In the genomic region with DNA sequence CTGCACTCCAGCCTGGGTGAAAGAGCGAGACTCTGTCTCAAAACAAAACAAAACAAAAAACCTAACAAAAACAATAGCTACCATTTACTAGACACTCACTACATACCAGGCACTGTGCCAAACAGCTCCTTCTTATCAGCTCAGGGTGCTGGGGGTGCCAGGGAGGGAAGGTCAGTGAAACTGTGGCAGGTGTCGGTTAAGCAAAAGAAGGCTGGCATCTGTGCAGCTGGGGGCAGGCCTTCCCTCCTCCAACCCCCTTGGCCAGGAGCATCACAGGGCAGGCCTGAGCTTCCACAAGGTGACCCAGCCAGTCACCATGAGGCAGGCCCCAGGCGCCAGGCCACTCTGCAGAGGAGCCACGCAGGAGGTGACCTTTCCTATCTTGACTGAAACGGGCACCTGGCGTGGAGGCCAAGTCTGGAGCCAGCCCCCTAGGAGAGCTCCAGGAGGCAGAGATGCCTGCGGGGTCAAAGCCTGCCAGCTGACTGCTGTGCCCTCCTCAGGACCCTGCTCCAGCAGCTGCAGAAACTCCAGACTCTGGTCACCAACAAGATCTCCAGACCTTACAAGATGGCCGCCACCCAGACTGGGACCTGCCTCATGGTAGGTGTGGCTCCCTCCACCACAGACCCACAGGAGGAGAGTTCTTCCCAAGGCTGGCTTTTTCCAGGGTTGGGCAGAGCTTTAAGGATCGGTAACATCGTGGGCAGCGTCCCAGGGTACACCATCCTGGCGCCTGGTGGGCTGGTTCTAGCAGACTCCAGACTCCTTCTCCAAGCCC, we compare ENCODE assay signal across 2 cellular contexts.
TF ChIP-seq lines count a peak whose summit lies in the region.

No MANE protein-coding gene starts in this region.

TF ChIP-seq in HCT116, 20 proteins besides CTCF, POLR2A, EP300 and RAD21:
- TF ChIP-seq ZFX (IDR thresholded peaks at IDR 0.05) = no peak
- no peak for TF ChIP-seq CBX3 (IDR thresholded peaks at IDR 0.05; ENCODE audit: low read depth)
- no peak for TF ChIP-seq SRF (IDR thresholded peaks at IDR 0.05; ENCODE audit: low read depth)
- TF ChIP-seq CEBPB (IDR thresholded peaks at IDR 0.05; ENCODE audit: low read depth) = no peak
- TF ChIP-seq EGR1 (IDR thresholded peaks at IDR 0.05; ENCODE audit: low read depth) = no peak
- TF ChIP-seq, protein P1, sequence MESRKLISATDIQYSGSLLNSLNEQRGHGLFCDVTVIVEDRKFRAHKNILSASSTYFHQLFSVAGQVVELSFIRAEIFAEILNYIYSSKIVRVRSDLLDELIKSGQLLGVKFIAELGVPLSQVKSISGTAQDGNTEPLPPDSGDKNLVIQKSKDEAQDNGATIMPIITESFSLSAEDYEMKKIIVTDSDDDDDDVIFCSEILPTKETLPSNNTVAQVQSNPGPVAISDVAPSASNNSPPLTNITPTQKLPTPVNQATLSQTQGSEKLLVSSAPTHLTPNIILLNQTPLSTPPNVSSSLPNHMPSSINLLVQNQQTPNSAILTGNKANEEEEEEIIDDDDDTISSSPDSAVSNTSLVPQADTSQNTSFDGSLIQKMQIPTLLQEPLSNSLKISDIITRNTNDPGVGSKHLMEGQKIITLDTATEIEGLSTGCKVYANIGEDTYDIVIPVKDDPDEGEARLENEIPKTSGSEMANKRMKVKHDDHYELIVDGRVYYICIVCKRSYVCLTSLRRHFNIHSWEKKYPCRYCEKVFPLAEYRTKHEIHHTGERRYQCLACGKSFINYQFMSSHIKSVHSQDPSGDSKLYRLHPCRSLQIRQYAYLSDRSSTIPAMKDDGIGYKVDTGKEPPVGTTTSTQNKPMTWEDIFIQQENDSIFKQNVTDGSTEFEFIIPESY (IDR thresholded peaks at IDR 0.05; ENCODE audit: extremely low read depth, insufficient replicate concordance, low read length) = no peak
- TF ChIP-seq ELF1 (IDR thresholded peaks at IDR 0.05; ENCODE audit: borderline replicate concordance, low read depth) = no peak
- TF ChIP-seq EZH2 (IDR thresholded peaks at IDR 0.05) = no peak
- TF ChIP-seq, protein P2, sequence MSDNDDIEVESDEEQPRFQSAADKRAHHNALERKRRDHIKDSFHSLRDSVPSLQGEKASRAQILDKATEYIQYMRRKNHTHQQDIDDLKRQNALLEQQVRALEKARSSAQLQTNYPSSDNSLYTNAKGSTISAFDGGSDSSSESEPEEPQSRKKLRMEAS (IDR thresholded peaks at IDR 0.05) = no peak
- TF ChIP-seq YY1 (IDR thresholded peaks at IDR 0.05; ENCODE audit: extremely low read depth, insufficient replicate concordance, low read depth, low read length) = no peak
- no peak for TF ChIP-seq POLR2AphosphoS5 (IDR thresholded peaks at IDR 0.05; ENCODE audit: low read depth, low read length)
- TF ChIP-seq SP1 (IDR thresholded peaks at IDR 0.05; ENCODE audit: low read depth) = no peak
- no peak for TF ChIP-seq ZNF274 (IDR thresholded peaks at IDR 0.05; ENCODE audit: low read depth, low read length)
- TF ChIP-seq EZH2phosphoT487 (IDR thresholded peaks at IDR 0.05; ENCODE audit: borderline replicate concordance) = no peak
- no peak for TF ChIP-seq FOSL1 (IDR thresholded peaks at IDR 0.05; ENCODE audit: low read depth)
- TF ChIP-seq SIN3A (IDR thresholded peaks at IDR 0.05; ENCODE audit: low read depth) = no peak
- TF ChIP-seq, protein P3, sequence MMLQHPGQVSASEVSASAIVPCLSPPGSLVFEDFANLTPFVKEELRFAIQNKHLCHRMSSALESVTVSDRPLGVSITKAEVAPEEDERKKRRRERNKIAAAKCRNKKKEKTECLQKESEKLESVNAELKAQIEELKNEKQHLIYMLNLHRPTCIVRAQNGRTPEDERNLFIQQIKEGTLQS (IDR thresholded peaks at IDR 0.05) = no peak
- no peak for TF ChIP-seq JUND (IDR thresholded peaks at IDR 0.05)
- TF ChIP-seq, protein P4, sequence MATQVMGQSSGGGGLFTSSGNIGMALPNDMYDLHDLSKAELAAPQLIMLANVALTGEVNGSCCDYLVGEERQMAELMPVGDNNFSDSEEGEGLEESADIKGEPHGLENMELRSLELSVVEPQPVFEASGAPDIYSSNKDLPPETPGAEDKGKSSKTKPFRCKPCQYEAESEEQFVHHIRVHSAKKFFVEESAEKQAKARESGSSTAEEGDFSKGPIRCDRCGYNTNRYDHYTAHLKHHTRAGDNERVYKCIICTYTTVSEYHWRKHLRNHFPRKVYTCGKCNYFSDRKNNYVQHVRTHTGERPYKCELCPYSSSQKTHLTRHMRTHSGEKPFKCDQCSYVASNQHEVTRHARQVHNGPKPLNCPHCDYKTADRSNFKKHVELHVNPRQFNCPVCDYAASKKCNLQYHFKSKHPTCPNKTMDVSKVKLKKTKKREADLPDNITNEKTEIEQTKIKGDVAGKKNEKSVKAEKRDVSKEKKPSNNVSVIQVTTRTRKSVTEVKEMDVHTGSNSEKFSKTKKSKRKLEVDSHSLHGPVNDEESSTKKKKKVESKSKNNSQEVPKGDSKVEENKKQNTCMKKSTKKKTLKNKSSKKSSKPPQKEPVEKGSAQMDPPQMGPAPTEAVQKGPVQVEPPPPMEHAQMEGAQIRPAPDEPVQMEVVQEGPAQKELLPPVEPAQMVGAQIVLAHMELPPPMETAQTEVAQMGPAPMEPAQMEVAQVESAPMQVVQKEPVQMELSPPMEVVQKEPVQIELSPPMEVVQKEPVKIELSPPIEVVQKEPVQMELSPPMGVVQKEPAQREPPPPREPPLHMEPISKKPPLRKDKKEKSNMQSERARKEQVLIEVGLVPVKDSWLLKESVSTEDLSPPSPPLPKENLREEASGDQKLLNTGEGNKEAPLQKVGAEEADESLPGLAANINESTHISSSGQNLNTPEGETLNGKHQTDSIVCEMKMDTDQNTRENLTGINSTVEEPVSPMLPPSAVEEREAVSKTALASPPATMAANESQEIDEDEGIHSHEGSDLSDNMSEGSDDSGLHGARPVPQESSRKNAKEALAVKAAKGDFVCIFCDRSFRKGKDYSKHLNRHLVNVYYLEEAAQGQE (IDR thresholded peaks at IDR 0.05; ENCODE audit: low read depth) = no peak
- no peak for TF ChIP-seq TCF7L2 (IDR thresholded peaks at IDR 0.05; ENCODE audit: borderline replicate concordance, extremely low read depth, insufficient read depth, insufficient read length)

TF ChIP-seq in GM12878, 131 proteins besides CTCF, POLR2A, EP300 and RAD21:
- TF ChIP-seq TAF1 (IDR thresholded peaks at IDR 0.05; ENCODE audit: borderline replicate concordance, low read depth, low read length) (no peak), YY1 (IDR thresholded peaks at IDR 0.05; ENCODE audit: low read depth, low read length) (no peak), NR2C2 (IDR thresholded peaks at IDR 0.05; ENCODE audit: borderline replicate concordance, control insufficient read depth, insufficient read length, low read depth) (no peak), BCL11A (IDR thresholded peaks at IDR 0.05; ENCODE audit: low read depth, low read length) (no peak), TBL1XR1 (IDR thresholded peaks at IDR 0.05; ENCODE audit: low read depth, low read length) (no peak), SMAD5 (IDR thresholded peaks at IDR 0.05; ENCODE audit: low read depth) (no peak), STAT3 (IDR thresholded peaks at IDR 0.05; ENCODE audit: low read depth, low read length) (no peak), IKZF2 (IDR thresholded peaks at IDR 0.05) (no peak), GATAD2B (conservative IDR thresholded peaks at IDR 0.05; ENCODE audit: low read depth) (no peak), ZZZ3 (IDR thresholded peaks at IDR 0.05; ENCODE audit: control insufficient read depth, insufficient read length, low read depth) (no peak), PAX5 (IDR thresholded peaks at IDR 0.05; ENCODE audit: borderline replicate concordance, low read depth, low read length) (no peak), CREB1 (IDR thresholded peaks at IDR 0.05; ENCODE audit: low read depth) (no peak)
- TF ChIP-seq, protein P2 (IDR thresholded peaks at IDR 0.05; ENCODE audit: low read depth, low read length) = no peak
- TF ChIP-seq, protein P5, sequence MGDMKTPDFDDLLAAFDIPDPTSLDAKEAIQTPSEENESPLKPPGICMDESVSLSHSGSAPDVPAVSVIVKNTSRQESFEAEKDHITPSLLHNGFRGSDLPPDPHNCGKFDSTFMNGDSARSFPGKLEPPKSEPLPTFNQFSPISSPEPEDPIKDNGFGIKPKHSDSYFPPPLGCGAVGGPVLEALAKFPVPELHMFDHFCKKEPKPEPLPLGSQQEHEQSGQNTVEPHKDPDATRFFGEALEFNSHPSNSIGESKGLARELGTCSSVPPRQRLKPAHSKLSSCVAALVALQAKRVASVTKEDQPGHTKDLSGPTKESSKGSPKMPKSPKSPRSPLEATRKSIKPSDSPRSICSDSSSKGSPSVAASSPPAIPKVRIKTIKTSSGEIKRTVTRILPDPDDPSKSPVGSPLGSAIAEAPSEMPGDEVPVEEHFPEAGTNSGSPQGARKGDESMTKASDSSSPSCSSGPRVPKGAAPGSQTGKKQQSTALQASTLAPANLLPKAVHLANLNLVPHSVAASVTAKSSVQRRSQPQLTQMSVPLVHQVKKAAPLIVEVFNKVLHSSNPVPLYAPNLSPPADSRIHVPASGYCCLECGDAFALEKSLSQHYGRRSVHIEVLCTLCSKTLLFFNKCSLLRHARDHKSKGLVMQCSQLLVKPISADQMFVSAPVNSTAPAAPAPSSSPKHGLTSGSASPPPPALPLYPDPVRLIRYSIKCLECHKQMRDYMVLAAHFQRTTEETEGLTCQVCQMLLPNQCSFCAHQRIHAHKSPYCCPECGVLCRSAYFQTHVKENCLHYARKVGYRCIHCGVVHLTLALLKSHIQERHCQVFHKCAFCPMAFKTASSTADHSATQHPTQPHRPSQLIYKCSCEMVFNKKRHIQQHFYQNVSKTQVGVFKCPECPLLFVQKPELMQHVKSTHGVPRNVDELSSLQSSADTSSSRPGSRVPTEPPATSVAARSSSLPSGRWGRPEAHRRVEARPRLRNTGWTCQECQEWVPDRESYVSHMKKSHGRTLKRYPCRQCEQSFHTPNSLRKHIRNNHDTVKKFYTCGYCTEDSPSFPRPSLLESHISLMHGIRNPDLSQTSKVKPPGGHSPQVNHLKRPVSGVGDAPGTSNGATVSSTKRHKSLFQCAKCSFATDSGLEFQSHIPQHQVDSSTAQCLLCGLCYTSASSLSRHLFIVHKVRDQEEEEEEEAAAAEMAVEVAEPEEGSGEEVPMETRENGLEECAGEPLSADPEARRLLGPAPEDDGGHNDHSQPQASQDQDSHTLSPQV (IDR thresholded peaks at IDR 0.05) = no peak
- TF ChIP-seq, protein P6, sequence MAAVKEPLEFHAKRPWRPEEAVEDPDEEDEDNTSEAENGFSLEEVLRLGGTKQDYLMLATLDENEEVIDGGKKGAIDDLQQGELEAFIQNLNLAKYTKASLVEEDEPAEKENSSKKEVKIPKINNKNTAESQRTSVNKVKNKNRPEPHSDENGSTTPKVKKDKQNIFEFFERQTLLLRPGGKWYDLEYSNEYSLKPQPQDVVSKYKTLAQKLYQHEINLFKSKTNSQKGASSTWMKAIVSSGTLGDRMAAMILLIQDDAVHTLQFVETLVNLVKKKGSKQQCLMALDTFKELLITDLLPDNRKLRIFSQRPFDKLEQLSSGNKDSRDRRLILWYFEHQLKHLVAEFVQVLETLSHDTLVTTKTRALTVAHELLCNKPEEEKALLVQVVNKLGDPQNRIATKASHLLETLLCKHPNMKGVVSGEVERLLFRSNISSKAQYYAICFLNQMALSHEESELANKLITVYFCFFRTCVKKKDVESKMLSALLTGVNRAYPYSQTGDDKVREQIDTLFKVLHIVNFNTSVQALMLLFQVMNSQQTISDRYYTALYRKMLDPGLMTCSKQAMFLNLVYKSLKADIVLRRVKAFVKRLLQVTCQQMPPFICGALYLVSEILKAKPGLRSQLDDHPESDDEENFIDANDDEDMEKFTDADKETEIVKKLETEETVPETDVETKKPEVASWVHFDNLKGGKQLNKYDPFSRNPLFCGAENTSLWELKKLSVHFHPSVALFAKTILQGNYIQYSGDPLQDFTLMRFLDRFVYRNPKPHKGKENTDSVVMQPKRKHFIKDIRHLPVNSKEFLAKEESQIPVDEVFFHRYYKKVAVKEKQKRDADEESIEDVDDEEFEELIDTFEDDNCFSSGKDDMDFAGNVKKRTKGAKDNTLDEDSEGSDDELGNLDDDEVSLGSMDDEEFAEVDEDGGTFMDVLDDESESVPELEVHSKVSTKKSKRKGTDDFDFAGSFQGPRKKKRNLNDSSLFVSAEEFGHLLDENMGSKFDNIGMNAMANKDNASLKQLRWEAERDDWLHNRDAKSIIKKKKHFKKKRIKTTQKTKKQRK (IDR thresholded peaks at IDR 0.05; ENCODE audit: low read depth, low read length) = no peak
- TF ChIP-seq, protein P7, sequence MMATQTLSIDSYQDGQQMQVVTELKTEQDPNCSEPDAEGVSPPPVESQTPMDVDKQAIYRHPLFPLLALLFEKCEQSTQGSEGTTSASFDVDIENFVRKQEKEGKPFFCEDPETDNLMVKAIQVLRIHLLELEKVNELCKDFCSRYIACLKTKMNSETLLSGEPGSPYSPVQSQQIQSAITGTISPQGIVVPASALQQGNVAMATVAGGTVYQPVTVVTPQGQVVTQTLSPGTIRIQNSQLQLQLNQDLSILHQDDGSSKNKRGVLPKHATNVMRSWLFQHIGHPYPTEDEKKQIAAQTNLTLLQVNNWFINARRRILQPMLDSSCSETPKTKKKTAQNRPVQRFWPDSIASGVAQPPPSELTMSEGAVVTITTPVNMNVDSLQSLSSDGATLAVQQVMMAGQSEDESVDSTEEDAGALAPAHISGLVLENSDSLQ (IDR thresholded peaks at IDR 0.05) = no peak
TF ChIP-seq in GM12878: peak in this region for 0.
